ENCODE assay signal across 1 cellular context in the genomic region with DNA sequence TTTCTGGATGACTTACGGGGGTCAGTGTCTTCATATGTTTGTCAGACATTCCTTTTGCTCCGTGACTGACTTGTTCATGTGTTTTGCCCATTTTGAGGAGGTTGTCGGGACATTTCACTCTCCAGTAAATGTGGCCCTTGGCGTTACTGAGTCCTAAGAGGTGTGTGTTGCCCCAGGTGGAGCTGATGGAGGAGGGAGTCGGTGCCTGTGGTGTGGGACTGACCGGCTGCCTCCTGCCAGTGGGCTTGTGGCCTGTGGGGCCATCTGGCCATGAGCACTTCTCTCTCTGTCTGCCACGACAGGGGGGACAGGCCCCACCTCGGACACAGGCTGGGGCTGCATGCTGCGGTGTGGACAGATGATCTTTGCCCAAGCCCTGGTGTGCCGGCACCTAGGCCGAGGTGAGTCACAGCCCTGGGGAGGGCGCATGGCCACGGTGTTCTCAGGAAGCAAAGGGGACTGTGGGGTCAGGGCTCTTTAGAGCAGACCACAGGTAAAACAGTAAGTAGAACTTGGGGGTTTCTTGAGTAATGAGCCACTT.
TF ChIP-seq lines count a peak whose summit lies in the region.

No MANE protein-coding gene starts in this region.

TF ChIP-seq in HepG2, 621 proteins besides CTCF, POLR2A, EP300 and RAD21 (continued from another document and continues in another):
- TF ChIP-seq, protein P1, sequence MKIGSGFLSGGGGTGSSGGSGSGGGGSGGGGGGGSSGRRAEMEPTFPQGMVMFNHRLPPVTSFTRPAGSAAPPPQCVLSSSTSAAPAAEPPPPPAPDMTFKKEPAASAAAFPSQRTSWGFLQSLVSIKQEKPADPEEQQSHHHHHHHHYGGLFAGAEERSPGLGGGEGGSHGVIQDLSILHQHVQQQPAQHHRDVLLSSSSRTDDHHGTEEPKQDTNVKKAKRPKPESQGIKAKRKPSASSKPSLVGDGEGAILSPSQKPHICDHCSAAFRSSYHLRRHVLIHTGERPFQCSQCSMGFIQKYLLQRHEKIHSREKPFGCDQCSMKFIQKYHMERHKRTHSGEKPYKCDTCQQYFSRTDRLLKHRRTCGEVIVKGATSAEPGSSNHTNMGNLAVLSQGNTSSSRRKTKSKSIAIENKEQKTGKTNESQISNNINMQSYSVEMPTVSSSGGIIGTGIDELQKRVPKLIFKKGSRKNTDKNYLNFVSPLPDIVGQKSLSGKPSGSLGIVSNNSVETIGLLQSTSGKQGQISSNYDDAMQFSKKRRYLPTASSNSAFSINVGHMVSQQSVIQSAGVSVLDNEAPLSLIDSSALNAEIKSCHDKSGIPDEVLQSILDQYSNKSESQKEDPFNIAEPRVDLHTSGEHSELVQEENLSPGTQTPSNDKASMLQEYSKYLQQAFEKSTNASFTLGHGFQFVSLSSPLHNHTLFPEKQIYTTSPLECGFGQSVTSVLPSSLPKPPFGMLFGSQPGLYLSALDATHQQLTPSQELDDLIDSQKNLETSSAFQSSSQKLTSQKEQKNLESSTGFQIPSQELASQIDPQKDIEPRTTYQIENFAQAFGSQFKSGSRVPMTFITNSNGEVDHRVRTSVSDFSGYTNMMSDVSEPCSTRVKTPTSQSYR (CRISPR knock-in tag; IDR thresholded peaks at IDR 0.05; ENCODE audit: borderline replicate concordance): peak; percentile 29; the same call in 1 of the 2 replicates
- no peak for TF ChIP-seq PAF1 (CRISPR knock-in tag; IDR thresholded peaks at IDR 0.05)
- no peak for TF ChIP-seq ZBTB3 (CRISPR knock-in tag; IDR thresholded peaks at IDR 0.05; ENCODE audit: borderline replicate concordance, low read depth)
- TF ChIP-seq NR2F1 (CRISPR knock-in tag; IDR thresholded peaks at IDR 0.05): peak in 1 of 2 experiments; percentile 36; a peak in 1 of 4 replicates
- TF ChIP-seq KLF15 (CRISPR knock-in tag; IDR thresholded peaks at IDR 0.05; ENCODE audit: borderline replicate concordance): no peak
- TF ChIP-seq, protein P2, sequence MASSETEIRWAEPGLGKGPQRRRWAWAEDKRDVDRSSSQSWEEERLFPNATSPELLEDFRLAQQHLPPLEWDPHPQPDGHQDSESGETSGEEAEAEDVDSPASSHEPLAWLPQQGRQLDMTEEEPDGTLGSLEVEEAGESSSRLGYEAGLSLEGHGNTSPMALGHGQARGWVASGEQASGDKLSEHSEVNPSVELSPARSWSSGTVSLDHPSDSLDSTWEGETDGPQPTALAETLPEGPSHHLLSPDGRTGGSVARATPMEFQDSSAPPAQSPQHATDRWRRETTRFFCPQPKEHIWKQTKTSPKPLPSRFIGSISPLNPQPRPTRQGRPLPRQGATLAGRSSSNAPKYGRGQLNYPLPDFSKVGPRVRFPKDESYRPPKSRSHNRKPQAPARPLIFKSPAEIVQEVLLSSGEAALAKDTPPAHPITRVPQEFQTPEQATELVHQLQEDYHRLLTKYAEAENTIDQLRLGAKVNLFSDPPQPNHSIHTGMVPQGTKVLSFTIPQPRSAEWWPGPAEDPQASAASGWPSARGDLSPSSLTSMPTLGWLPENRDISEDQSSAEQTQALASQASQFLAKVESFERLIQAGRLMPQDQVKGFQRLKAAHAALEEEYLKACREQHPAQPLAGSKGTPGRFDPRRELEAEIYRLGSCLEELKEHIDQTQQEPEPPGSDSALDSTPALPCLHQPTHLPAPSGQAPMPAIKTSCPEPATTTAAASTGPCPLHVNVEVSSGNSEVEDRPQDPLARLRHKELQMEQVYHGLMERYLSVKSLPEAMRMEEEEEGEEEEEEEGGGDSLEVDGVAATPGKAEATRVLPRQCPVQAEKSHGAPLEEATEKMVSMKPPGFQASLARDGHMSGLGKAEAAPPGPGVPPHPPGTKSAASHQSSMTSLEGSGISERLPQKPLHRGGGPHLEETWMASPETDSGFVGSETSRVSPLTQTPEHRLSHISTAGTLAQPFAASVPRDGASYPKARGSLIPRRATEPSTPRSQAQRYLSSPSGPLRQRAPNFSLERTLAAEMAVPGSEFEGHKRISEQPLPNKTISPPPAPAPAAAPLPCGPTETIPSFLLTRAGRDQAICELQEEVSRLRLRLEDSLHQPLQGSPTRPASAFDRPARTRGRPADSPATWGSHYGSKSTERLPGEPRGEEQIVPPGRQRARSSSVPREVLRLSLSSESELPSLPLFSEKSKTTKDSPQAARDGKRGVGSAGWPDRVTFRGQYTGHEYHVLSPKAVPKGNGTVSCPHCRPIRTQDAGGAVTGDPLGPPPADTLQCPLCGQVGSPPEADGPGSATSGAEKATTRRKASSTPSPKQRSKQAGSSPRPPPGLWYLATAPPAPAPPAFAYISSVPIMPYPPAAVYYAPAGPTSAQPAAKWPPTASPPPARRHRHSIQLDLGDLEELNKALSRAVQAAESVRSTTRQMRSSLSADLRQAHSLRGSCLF (CRISPR knock-in tag; IDR thresholded peaks at IDR 0.05; ENCODE audit: borderline replicate concordance): no peak
- no peak for TF ChIP-seq ZNF143 (CRISPR knock-in tag; IDR thresholded peaks at IDR 0.05)
- TF ChIP-seq, protein P3, sequence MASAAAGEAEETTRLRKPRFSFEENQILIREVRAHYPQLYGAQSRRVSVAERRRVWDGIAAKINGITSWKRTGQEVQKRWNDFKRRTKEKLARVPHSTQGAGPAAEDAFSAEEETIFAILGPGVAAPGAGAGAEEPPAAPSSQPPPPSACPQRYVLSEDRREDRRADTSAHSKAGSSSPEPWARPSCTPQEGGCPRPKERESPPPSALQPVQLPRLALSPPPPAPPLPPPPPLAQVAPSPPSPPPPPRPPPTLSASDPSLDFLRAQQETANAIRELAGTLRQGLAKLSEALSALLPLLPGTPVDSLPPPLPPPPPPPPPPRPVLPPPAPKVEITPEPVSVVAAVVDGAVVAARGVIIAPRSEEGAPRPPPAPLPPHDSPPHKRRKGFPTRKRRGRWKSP (CRISPR knock-in tag; IDR thresholded peaks at IDR 0.05): no peak; the same call in 1 of the 2 replicates
- TF ChIP-seq, protein P4, sequence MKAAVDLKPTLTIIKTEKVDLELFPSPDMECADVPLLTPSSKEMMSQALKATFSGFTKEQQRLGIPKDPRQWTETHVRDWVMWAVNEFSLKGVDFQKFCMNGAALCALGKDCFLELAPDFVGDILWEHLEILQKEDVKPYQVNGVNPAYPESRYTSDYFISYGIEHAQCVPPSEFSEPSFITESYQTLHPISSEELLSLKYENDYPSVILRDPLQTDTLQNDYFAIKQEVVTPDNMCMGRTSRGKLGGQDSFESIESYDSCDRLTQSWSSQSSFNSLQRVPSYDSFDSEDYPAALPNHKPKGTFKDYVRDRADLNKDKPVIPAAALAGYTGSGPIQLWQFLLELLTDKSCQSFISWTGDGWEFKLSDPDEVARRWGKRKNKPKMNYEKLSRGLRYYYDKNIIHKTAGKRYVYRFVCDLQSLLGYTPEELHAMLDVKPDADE (CRISPR knock-in tag; IDR thresholded peaks at IDR 0.05): no peak
- no peak for TF ChIP-seq EHMT2 (IDR thresholded peaks at IDR 0.05; ENCODE audit: borderline replicate concordance, low read depth, low read length)
- TF ChIP-seq, protein P5, sequence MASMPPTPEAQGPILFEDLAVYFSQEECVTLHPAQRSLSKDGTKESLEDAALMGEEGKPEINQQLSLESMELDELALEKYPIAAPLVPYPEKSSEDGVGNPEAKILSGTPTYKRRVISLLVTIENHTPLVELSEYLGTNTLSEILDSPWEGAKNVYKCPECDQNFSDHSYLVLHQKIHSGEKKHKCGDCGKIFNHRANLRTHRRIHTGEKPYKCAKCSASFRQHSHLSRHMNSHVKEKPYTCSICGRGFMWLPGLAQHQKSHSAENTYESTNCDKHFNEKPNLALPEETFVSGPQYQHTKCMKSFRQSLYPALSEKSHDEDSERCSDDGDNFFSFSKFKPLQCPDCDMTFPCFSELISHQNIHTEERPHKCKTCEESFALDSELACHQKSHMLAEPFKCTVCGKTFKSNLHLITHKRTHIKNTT (CRISPR knock-in tag; IDR thresholded peaks at IDR 0.05): no peak
- no peak for TF ChIP-seq ZNF326 (CRISPR knock-in tag; IDR thresholded peaks at IDR 0.05; ENCODE audit: borderline replicate concordance)
- 0 out of 2 replicates have a peak, but pooled peaks have one; percentile 45 for TF ChIP-seq ZNF629 (CRISPR knock-in tag; conservative IDR thresholded peaks at IDR 0.05)
- no peak for TF ChIP-seq TBP (CRISPR knock-in tag; IDR thresholded peaks at IDR 0.05)
- 0 out of 2 replicates have a peak, but pooled peaks have one; percentile 48 for TF ChIP-seq ZNF121 (CRISPR knock-in tag; IDR thresholded peaks at IDR 0.05)
- peak; percentile 59 for TF ChIP-seq ZNF781 (CRISPR knock-in tag; IDR thresholded peaks at IDR 0.05; ENCODE audit: borderline replicate concordance, not compliant biosample characterization)
- TF ChIP-seq KMT2A (CRISPR knock-in tag; IDR thresholded peaks at IDR 0.05): peak; percentile 84
- TF ChIP-seq, protein P6, sequence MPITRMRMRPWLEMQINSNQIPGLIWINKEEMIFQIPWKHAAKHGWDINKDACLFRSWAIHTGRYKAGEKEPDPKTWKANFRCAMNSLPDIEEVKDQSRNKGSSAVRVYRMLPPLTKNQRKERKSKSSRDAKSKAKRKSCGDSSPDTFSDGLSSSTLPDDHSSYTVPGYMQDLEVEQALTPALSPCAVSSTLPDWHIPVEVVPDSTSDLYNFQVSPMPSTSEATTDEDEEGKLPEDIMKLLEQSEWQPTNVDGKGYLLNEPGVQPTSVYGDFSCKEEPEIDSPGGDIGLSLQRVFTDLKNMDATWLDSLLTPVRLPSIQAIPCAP (CRISPR knock-in tag; IDR thresholded peaks at IDR 0.05; ENCODE audit: low read depth): no peak
- no peak; the same call in 1 of the 2 replicates for TF ChIP-seq MTF2 (CRISPR knock-in tag; IDR thresholded peaks at IDR 0.05; ENCODE audit: borderline replicate concordance)
- TF ChIP-seq SUZ12 (IDR thresholded peaks at IDR 0.05; ENCODE audit: low read depth, low read length): no peak
- no peak for TF ChIP-seq PCBP2 (optimal IDR thresholded peaks at IDR 0.05; ENCODE audit: low read depth, low read length, poor library complexity, severe bottlenecking)
- TF ChIP-seq, protein P7, sequence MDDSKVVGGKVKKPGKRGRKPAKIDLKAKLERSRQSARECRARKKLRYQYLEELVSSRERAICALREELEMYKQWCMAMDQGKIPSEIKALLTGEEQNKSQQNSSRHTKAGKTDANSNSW (CRISPR knock-in tag; IDR thresholded peaks at IDR 0.05; ENCODE audit: borderline replicate concordance): no peak
- peak; percentile 96 for TF ChIP-seq DPF2 (CRISPR knock-in tag; IDR thresholded peaks at IDR 0.05; ENCODE audit: borderline replicate concordance, low read depth)
- TF ChIP-seq ZC3H13 (CRISPR knock-in tag; IDR thresholded peaks at IDR 0.05): no peak
- TF ChIP-seq HNF4G (IDR thresholded peaks at IDR 0.05; ENCODE audit: borderline replicate concordance, low read depth, low read length): peak; percentile 60; the same call in 1 of the 2 replicates
- peak; percentile 74; the same call in 1 of the 2 replicates for TF ChIP-seq HNF4G (CRISPR knock-in tag; IDR thresholded peaks at IDR 0.05; ENCODE audit: borderline replicate concordance, low read depth)
- no peak for TF ChIP-seq SRSF4 (IDR thresholded peaks at IDR 0.05; ENCODE audit: low read depth, low read length, poor library complexity, severe bottlenecking)
- no peak; the same call in 1 of the 2 replicates for TF ChIP-seq ZNF839 (CRISPR knock-in tag; IDR thresholded peaks at IDR 0.05; ENCODE audit: borderline replicate concordance)
- TF ChIP-seq ZIK1 (CRISPR knock-in tag; IDR thresholded peaks at IDR 0.05; ENCODE audit: borderline replicate concordance, low read depth): peak; percentile 71; the same call in 1 of the 2 replicates
- no peak for TF ChIP-seq CREB1 (IDR thresholded peaks at IDR 0.05)
- no peak for TF ChIP-seq CREB1 (CRISPR knock-in tag; IDR thresholded peaks at IDR 0.05)
- TF ChIP-seq, protein P8, sequence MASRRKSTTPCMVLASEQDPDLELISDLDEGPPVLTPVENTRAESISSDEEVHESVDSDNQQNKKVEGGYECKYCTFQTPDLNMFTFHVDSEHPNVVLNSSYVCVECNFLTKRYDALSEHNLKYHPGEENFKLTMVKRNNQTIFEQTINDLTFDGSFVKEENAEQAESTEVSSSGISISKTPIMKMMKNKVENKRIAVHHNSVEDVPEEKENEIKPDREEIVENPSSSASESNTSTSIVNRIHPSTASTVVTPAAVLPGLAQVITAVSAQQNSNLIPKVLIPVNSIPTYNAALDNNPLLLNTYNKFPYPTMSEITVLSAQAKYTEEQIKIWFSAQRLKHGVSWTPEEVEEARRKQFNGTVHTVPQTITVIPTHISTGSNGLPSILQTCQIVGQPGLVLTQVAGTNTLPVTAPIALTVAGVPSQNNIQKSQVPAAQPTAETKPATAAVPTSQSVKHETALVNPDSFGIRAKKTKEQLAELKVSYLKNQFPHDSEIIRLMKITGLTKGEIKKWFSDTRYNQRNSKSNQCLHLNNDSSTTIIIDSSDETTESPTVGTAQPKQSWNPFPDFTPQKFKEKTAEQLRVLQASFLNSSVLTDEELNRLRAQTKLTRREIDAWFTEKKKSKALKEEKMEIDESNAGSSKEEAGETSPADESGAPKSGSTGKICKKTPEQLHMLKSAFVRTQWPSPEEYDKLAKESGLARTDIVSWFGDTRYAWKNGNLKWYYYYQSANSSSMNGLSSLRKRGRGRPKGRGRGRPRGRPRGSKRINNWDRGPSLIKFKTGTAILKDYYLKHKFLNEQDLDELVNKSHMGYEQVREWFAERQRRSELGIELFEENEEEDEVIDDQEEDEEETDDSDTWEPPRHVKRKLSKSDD (CRISPR knock-in tag; IDR thresholded peaks at IDR 0.05; ENCODE audit: low read depth): no peak
- TF ChIP-seq, protein P9, sequence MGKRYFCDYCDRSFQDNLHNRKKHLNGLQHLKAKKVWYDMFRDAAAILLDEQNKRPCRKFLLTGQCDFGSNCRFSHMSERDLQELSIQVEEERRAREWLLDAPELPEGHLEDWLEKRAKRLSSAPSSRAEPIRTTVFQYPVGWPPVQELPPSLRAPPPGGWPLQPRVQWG (CRISPR knock-in tag; IDR thresholded peaks at IDR 0.05; ENCODE audit: borderline replicate concordance, low read depth): no peak
- TF ChIP-seq LCORL (IDR thresholded peaks at IDR 0.05): no peak
- TF ChIP-seq LCORL (CRISPR knock-in tag; IDR thresholded peaks at IDR 0.05): peak; percentile 96; the same call in 1 of the 2 replicates
- TF ChIP-seq, protein P10, sequence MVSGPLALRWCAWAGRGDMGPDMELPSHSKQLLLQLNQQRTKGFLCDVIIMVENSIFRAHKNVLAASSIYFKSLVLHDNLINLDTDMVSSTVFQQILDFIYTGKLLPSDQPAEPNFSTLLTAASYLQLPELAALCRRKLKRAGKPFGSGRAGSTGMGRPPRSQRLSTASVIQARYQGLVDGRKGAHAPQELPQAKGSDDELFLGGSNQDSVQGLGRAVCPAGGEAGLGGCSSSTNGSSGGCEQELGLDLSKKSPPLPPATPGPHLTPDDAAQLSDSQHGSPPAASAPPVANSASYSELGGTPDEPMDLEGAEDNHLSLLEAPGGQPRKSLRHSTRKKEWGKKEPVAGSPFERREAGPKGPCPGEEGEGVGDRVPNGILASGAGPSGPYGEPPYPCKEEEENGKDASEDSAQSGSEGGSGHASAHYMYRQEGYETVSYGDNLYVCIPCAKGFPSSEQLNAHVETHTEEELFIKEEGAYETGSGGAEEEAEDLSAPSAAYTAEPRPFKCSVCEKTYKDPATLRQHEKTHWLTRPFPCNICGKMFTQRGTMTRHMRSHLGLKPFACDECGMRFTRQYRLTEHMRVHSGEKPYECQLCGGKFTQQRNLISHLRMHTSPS (CRISPR knock-in tag; IDR thresholded peaks at IDR 0.05; ENCODE audit: low read depth): peak; percentile 83; the same call in 1 of the 2 replicates
- no peak; the same call in 1 of the 2 replicates for TF ChIP-seq TCF7 (IDR thresholded peaks at IDR 0.05; ENCODE audit: low read depth)
- TF ChIP-seq RFXANK (CRISPR knock-in tag; IDR thresholded peaks at IDR 0.05): no peak
- no peak for TF ChIP-seq TBL1XR1 (IDR thresholded peaks at IDR 0.05; ENCODE audit: borderline replicate concordance, low read length, partially characterized antibody)
